In genomic region chr12:55746147-55746912, GRCh38 we compare ENCODE assay signal across 6 cellular contexts. TPM values are rescaled to one million over a fixed set of nuclear protein-coding genes. Genes with fewer than 3 reads are reported as not detected.
A peak's percentile ranks its signal among the peaks of the same experiment; 100 is the strongest.
DNase-seq lines count a peak whose midpoint lies in the region; ATAC-seq and TF ChIP-seq lines count a peak whose summit lies in the region.
"Had no signal": no experiment of that assay in that cellular context is flagged by ENCODE, and none has a peak within 500 bp of the region (broad histone marks: within the 10 kb centered on the region; RNA-seq: fewer than 3 reads in every experiment).

No MANE protein-coding gene starts in this region.

- peaks cover 25 to 29% of the 10 kb centered on the region in 2 donors for H3K4me1 ChIP-seq in neuronal stem cell (ENCODE audit: control insufficient read depth in 2 of 2, insufficient read depth in 1 of 2, low read depth in 1 of 2, low read length in 2 of 2)

- no peak overlapping the region for H4K8ac ChIP-seq in neuronal stem cell (ENCODE audit: low read depth, low read length)

- H3K18ac ChIP-seq in neuronal stem cell (ENCODE audit: low read length): peak overlapping the region; percentile 76

- H3K36me3 ChIP-seq in neuronal stem cell (replicated peaks in 1 of 2; ENCODE audit: control insufficient read depth in 2 of 2, insufficient read depth in 2 of 2, low read length in 2 of 2): peaks cover 33 to 50% of the 10 kb centered on the region in 2 donors

- no peaks in the 10 kb centered on the region for H3K9me3 ChIP-seq in neuronal stem cell (replicated peaks in 1 of 2; ENCODE audit: control insufficient read depth in 2 of 2, insufficient read depth in 1 of 2, low read depth in 1 of 2, low read length in 2 of 2)

- H4K91ac ChIP-seq in neuronal stem cell (ENCODE audit: low read depth, low read length, poor library complexity): no peak overlapping the region

- no peak overlapping the region for H2BK15ac ChIP-seq in neuronal stem cell (ENCODE audit: low read length)

- H3K14ac ChIP-seq in neuronal stem cell (ENCODE audit: low read length): no peak overlapping the region

- H2BK5ac ChIP-seq in neuronal stem cell (ENCODE audit: low read length): no peak overlapping the region

- ATAC-seq in HG02884 (IDR thresholded peaks at IDR 0.05; ENCODE audit: unreplicated experiment) (no peak), GM21528 (IDR thresholded peaks at IDR 0.05; ENCODE audit: low FRiP score, unreplicated experiment) (no peak)

- no peak overlapping the region for H2BK12ac ChIP-seq in neuronal stem cell (ENCODE audit: low read length)

- no peak overlapping the region for H3K9ac ChIP-seq in neuronal stem cell (ENCODE audit: low read depth, low read length, poor library complexity)

- no peak overlapping the region for H2AK5ac ChIP-seq in neuronal stem cell (ENCODE audit: low read depth, low read length)

- peak overlapping the region; percentile 75 for H3K4me2 ChIP-seq in neuronal stem cell (ENCODE audit: insufficient read depth, low read length, poor library complexity, severe bottlenecking)

- TF ChIP-seq CTCF in HFF-Myc (IDR thresholded peaks at IDR 0.05; ENCODE audit: low read depth, low read length, missing control alignments): no peak

- H3K27ac ChIP-seq in adipose tissue (ENCODE audit: low read depth, low read length) (peak overlapping the region; percentile 22), neuronal stem cell (replicated peaks; ENCODE audit: low read length) (peak overlapping the region; percentile 100)

- H3K27me3 ChIP-seq in neuronal stem cell (ENCODE audit: control insufficient read depth in 3 of 3, insufficient read depth in 3 of 3, low read depth in 1 of 3, low read length in 3 of 3): no peaks in the 10 kb centered on the region

- DNase-seq in HFF-Myc (ENCODE audit: extremely low read depth, low read depth): no peak
- DNase-seq in neuronal stem cell (ENCODE audit: low spot score): no peak
- DNase-seq: amniotic stem cell had no signal

- peak overlapping the region; percentile 77; the same call in 1 of the 2 replicates for H3K4me3 ChIP-seq in HFF-Myc (replicated peaks; ENCODE audit: low read depth, low read length)
- peak overlapping the region; percentile 49 to 77 for H3K4me3 ChIP-seq in neuronal stem cell (ENCODE audit: low read length in 2 of 2)

- peak overlapping the region; percentile 32 for H2AFZ ChIP-seq in neuronal stem cell (ENCODE audit: low read length)

- WGBS in adipose tissue, 3 donors: 28 to 46% (median 41%) methylated on average over 4 of the region's 4 CpGs
- WGBS in neuronal stem cell (ENCODE audit: extremely low coverage in 2 of 2, insufficient read length in 2 of 2, insufficient replicate concordance in 1 of 2), 2 donors: no CpG with 5 or more reads among the region's 4 CpGs

- peaks cover 7% of the 10 kb centered on the region for H3K79me1 ChIP-seq in neuronal stem cell (ENCODE audit: low read depth, low read length)

- H3K4ac ChIP-seq in neuronal stem cell (ENCODE audit: low read length): no peak overlapping the region

- H3K23ac ChIP-seq in neuronal stem cell (ENCODE audit: low read depth, low read length, poor library complexity): no peak overlapping the region

- no peak overlapping the region for H2BK120ac ChIP-seq in neuronal stem cell (ENCODE audit: low read depth, low read length)

RNA-seq across cellular contexts. Expression of gene GDF11, which starts 3.4 kb away (rescaled TPM):
- 10 to 100 TPM in 1 of 3 donors, 1 to 10 TPM in 2; 1.5 to 10.2 (median 2.2) TPM for polyA plus RNA-seq in adipose tissue
- 26.1 TPM for polyA plus RNA-seq in neuronal stem cell (2013, experiment 1 of 2)
- polyA plus RNA-seq in neuronal stem cell (2013, experiment 2 of 2): 26.4 TPM

RNA-seq across cellular contexts. Expression of gene CD63, which starts 17.5 kb away (rescaled TPM):
- polyA plus RNA-seq in adipose tissue: 1,000 to 10,000 TPM in 2 of 3 donors, 100 to 1,000 TPM in 1; 611 to 1,583 (median 1,331) TPM
- 879 TPM for polyA plus RNA-seq in neuronal stem cell (2013, experiment 1 of 2)
- 873 TPM for polyA plus RNA-seq in neuronal stem cell (2013, experiment 2 of 2)

RNA-seq across cellular contexts. Expression of gene RDH5, which starts 26.1 kb away (rescaled TPM):
- 100 to 1,000 TPM in 1 of 3 donors, 10 to 100 TPM in 1, 1 to 10 TPM in 1; 9.1 to 172 (median 48.9) TPM for polyA plus RNA-seq in adipose tissue
- 7.0 TPM for polyA plus RNA-seq in neuronal stem cell (2013, experiment 1 of 2)
- 6.2 TPM for polyA plus RNA-seq in neuronal stem cell (2013, experiment 2 of 2)

RNA-seq across cellular contexts. Expression of gene BLOC1S1, which starts 30.5 kb away (rescaled TPM):
- polyA plus RNA-seq in adipose tissue: 100 to 1,000 TPM; 103 to 323 (median 288) TPM
- 97.5 TPM for polyA plus RNA-seq in neuronal stem cell (2013, experiment 1 of 2)
- polyA plus RNA-seq in neuronal stem cell (2013, experiment 2 of 2): 97.1 TPM

RNA-seq across cellular contexts. Expression of gene ITGA7, which starts 38.6 kb away (rescaled TPM):
- polyA plus RNA-seq in adipose tissue: 100 to 1,000 TPM in 2 of 3 donors, 10 to 100 TPM in 1; 71.2 to 591 (median 227) TPM
- 59.4 TPM for polyA plus RNA-seq in neuronal stem cell (2013, experiment 1 of 2)
- 56.0 TPM for polyA plus RNA-seq in neuronal stem cell (2013, experiment 2 of 2)
